Comparison of ENCODE assay signal across 16 cellular contexts in the genomic region with DNA sequence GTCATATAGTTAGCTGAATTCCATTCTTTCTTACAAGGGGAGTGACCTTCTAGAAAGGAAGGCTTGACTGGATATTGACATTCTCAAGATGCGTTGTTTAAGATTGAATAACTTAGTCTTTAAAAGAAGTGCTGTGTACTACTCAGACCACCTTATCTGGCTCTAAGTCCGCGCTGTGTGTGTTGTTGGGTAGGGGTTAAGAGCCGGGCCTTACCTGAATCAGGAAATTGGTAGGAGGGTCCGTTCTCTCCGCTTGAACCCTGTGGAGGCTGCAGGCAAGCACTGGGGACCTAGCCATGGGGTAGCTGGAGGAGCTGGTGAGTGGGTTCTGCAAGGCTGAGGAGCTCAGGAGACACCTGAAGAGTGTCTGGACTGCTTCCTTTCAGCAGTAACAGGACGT. TPM values are rescaled to one million over a fixed set of nuclear protein-coding genes. Genes with fewer than 3 reads are reported as not detected.
DNase-seq lines count a peak whose midpoint lies in the region; ATAC-seq and TF ChIP-seq lines count a peak whose summit lies in the region.
"Had no signal": no experiment of that assay in that cellular context is flagged by ENCODE, and none has a peak within 500 bp of the region (broad histone marks: within the 10 kb centered on the region; RNA-seq: fewer than 3 reads in every experiment).

No MANE protein-coding gene starts in this region.

- DNase-seq in activated naive CD4-positive, alpha-beta T cell treated with anti-CD3 and anti-CD28 coated beads, Interleukin-2, amount 10 ng/mL, durations not matched to agents 7 days and 5 days, result no peak
- no peak for DNase-seq in activated naive CD4-positive, alpha-beta T cell treated with Interleukin-2 at 50 U/mL for 16 hours
- no peak for DNase-seq in CD4-positive, alpha-beta memory T cell
- DNase-seq in T-cell (no peak), HFFc6 (no peak), NAMALWA (ENCODE audit: low spot score) (no peak)
- DNase-seq: ACHN; CD4-positive, CD25-positive, alpha-beta regulatory T cell; DMS79; GOT3; H9 had no signal

- POLR2A ChIA-PET in CD4-positive, alpha-beta memory T cell (lab: Charles Lee; ENCODE audit: partially characterized antibody), result interaction anchor here (2.2 to 8.4 kb wide), 2 partner anchors 12 to 14 kb away, joined by 9 to 85 read pairs; partner anchors contain the start of gene SCML4
- POLR2A ChIA-PET in T-cell (lab: Charles Lee), result interaction anchor here in 1 of 2 donors (1.1 kb wide), 1 partner anchor 9 kb away, joined by 3 read pairs; the partner anchor contains the start of gene SCML4

- H3K27me3 ChIP-seq in CD4-positive, alpha-beta memory T cell (ENCODE audit: insufficient read depth, low read length), result no peaks in the 10 kb centered on the region
- H3K27me3 ChIP-seq in neutrophil, result no peaks in the 10 kb centered on the region
- H3K27me3 ChIP-seq: BLaER1 treated with 17β-estradiol and CSF1 and Interleukin-3, amounts not matched to agents 10 nM and 100 nM had no signal

- H3K27ac ChIP-seq in CD4-positive, alpha-beta memory T cell (ENCODE audit: low read depth, low read length), result no peak overlapping the region
- peak overlapping the region; percentile 75 for H3K27ac ChIP-seq in neutrophil
- H3K27ac ChIP-seq: BLaER1 treated with 17β-estradiol and CSF1 and Interleukin-3, amounts not matched to agents 10 nM and 100 nM had no signal

- no peaks in the 10 kb centered on the region for H3K9me3 Mint-ChIP-seq in activated naive CD4-positive, alpha-beta T cell treated with anti-CD3 and anti-CD28 coated beads, Interleukin-2, amount 10 ng/mL, durations not matched to agents 7 days and 5 days
- no peaks in the 10 kb centered on the region for H3K9me3 Mint-ChIP-seq in CD4-positive, alpha-beta memory T cell
- no peaks in the 10 kb centered on the region for H3K9me3 Mint-ChIP-seq in T-cell
- no peaks in the 10 kb centered on the region for H3K9me3 Mint-ChIP-seq in HFFc6
- H3K9me3 Mint-ChIP-seq: CD4-positive, CD25-positive, alpha-beta regulatory T cell; H9 had no signal

- H3K36me3 Mint-ChIP-seq in activated naive CD4-positive, alpha-beta T cell treated with anti-CD3 and anti-CD28 coated beads, Interleukin-2, amount 10 ng/mL, durations not matched to agents 7 days and 5 days, result peaks cover 1% of the 10 kb centered on the region
- H3K36me3 Mint-ChIP-seq in CD4-positive, alpha-beta memory T cell, result no peaks in the 10 kb centered on the region
- H3K36me3 Mint-ChIP-seq in T-cell (no peaks in the 10 kb centered on the region), HFFc6 (ENCODE audit: low read depth) (no peaks in the 10 kb centered on the region)
- H3K36me3 Mint-ChIP-seq: CD4-positive, CD25-positive, alpha-beta regulatory T cell had no signal

- peaks cover 4% of the 10 kb centered on the region for H3K27me3 Mint-ChIP-seq in activated naive CD4-positive, alpha-beta T cell treated with anti-CD3 and anti-CD28 coated beads, Interleukin-2, amount 10 ng/mL, durations not matched to agents 7 days and 5 days
- H3K27me3 Mint-ChIP-seq in CD4-positive, alpha-beta memory T cell, result no peaks in the 10 kb centered on the region
- H3K27me3 Mint-ChIP-seq in T-cell (no peaks in the 10 kb centered on the region), HFFc6 (ENCODE audit: insufficient read depth) (peaks cover 18% of the 10 kb centered on the region)

- H3K9me3 ChIP-seq in CD4-positive, alpha-beta memory T cell (ENCODE audit: control insufficient read depth in 1 of 2, low read length in 2 of 2), result no peaks in the 10 kb centered on the region
- no peaks in the 10 kb centered on the region for H3K9me3 ChIP-seq in neutrophil
- H3K9me3 ChIP-seq: BLaER1 treated with 17β-estradiol and CSF1 and Interleukin-3, amounts not matched to agents 10 nM and 100 nM had no signal

- peaks cover 25% of the 10 kb centered on the region for H3K4me1 Mint-ChIP-seq in activated naive CD4-positive, alpha-beta T cell treated with anti-CD3 and anti-CD28 coated beads, Interleukin-2, amount 10 ng/mL, durations not matched to agents 7 days and 5 days
- peaks cover 11 to 42% (median 27%) of the 10 kb centered on the region in 4 donors for H3K4me1 Mint-ChIP-seq in CD4-positive, alpha-beta memory T cell
- H3K4me1 Mint-ChIP-seq in T-cell, result peaks cover 18 to 29% (median 24%) of the 10 kb centered on the region in 3 donors
- no peaks in the 10 kb centered on the region for H3K4me1 Mint-ChIP-seq in HFFc6 (ENCODE audit: low read depth)

- intact Hi-C loops in CD4-positive, alpha-beta memory T cell (cut with micrococcal nuclease), result no loop called here

- no peak overlapping the region for H3K4me3 Mint-ChIP-seq in activated naive CD4-positive, alpha-beta T cell treated with anti-CD3 and anti-CD28 coated beads, Interleukin-2, amount 10 ng/mL, durations not matched to agents 7 days and 5 days
- peak overlapping the region in 7 of 8 donors; percentile 37 to 73 (median 57) for H3K4me3 Mint-ChIP-seq in CD4-positive, alpha-beta memory T cell
- peak overlapping the region in 1 of 3 donors; percentile 27 for H3K4me3 Mint-ChIP-seq in T-cell
- H3K4me3 Mint-ChIP-seq in HFFc6, result no peak overlapping the region
- H3K4me3 Mint-ChIP-seq: CD4-positive, CD25-positive, alpha-beta regulatory T cell; H9 had no signal

- CTCF ChIA-PET in activated naive CD4-positive, alpha-beta T cell treated with anti-CD3 and anti-CD28 coated beads, Interleukin-2, amount 10 ng/mL, durations not matched to agents 7 days and 5 days (lab: Charles Lee), result interaction anchor here (0.8 to 3.7 kb wide), 4 partner anchors 11 to 103 kb away, joined by 3 to 21 read pairs (median 3); no protein-coding TSS in a partner anchor
- CTCF ChIA-PET in CD4-positive, alpha-beta memory T cell (lab: Charles Lee; ENCODE audit: partially characterized antibody), result interaction anchor here (1.0 to 9.2 kb wide), 4 partner anchors 10 to 103 kb away, joined by 4 to 101 read pairs (median 14); partner anchors contain the start of gene SCML4
- CTCF ChIA-PET in T-cell (lab: Charles Lee), result interaction anchor here (0.6 to 1.0 kb wide), 4 partner anchors 15 to 1562 kb away, joined by 3 to 4 read pairs (median 3); no protein-coding TSS in a partner anchor

- H3K4me1 ChIP-seq in CD4-positive, alpha-beta memory T cell (ENCODE audit: insufficient read depth, low read length), result peaks cover 22% of the 10 kb centered on the region
- H3K4me1 ChIP-seq in neutrophil (ENCODE audit: control insufficient read depth in 1 of 2, insufficient read depth in 1 of 2, low read depth in 1 of 2, low read length in 1 of 2), result peaks cover 42 to 53% of the 10 kb centered on the region in 2 experiments
- H3K4me1 ChIP-seq: BLaER1 treated with 17β-estradiol and CSF1 and Interleukin-3, amounts not matched to agents 10 nM and 100 nM had no signal

- no peak for TF ChIP-seq CTCF in neutrophil (IDR thresholded peaks at IDR 0.05)
- no peak for TF ChIP-seq CTCF in HFFc6 (IDR thresholded peaks at IDR 0.05)

- no peaks in the 10 kb centered on the region for H3K36me3 ChIP-seq in CD4-positive, alpha-beta memory T cell (ENCODE audit: insufficient read depth, low read length)
- H3K36me3 ChIP-seq in neutrophil, result no peaks in the 10 kb centered on the region
- H3K36me3 ChIP-seq: BLaER1 treated with 17β-estradiol and CSF1 and Interleukin-3, amounts not matched to agents 10 nM and 100 nM had no signal

- H3K4me3 ChIP-seq in CD4-positive, alpha-beta memory T cell (ENCODE audit: low read length in 2 of 2), result no peak overlapping the region
- peak overlapping the region; percentile 3 to 17 for H3K4me3 ChIP-seq in neutrophil (ENCODE audit: low read depth in 1 of 2, low read length in 1 of 2)
- H3K4me3 ChIP-seq: BLaER1 treated with 17β-estradiol and CSF1 and Interleukin-3, amounts not matched to agents 10 nM and 100 nM; GM12878 had no signal

- H3K27ac Mint-ChIP-seq in activated naive CD4-positive, alpha-beta T cell treated with anti-CD3 and anti-CD28 coated beads, Interleukin-2, amount 10 ng/mL, durations not matched to agents 7 days and 5 days, result peak overlapping the region; percentile 43
- H3K27ac Mint-ChIP-seq in CD4-positive, alpha-beta memory T cell, result peak overlapping the region; percentile 1 to 82 (median 63)
- H3K27ac Mint-ChIP-seq in T-cell (peak overlapping the region; percentile 75 to 82), HFFc6 (no peak overlapping the region)
- H3K27ac Mint-ChIP-seq: H9 had no signal

- ATAC-seq in T-cell (replicated peaks in 1 of 4) (peak in 1 of 4 experiments; percentile 13), HG03378 (IDR thresholded peaks at IDR 0.05; ENCODE audit: unreplicated experiment) (no peak)
- ATAC-seq: GM12878 had no signal

RNA-seq across cellular contexts. Expression of gene SCML4, which starts 9.0 kb away (rescaled TPM):
- 10 to 100 TPM; 85.2 to 90.2 TPM for total RNA-seq in CD4-positive, alpha-beta memory T cell
- 100 to 1,000 TPM in 1 of 2 donors, 10 to 100 TPM in 1; 78.9 to 105 TPM for polyA plus RNA-seq in CD4-positive, alpha-beta memory T cell
- total RNA-seq in T-cell, result 100 to 1,000 TPM in 1 of 5 donors, 10 to 100 TPM in 4; 71.4 to 106 (median 82.3) TPM
- not detected for total RNA-seq in HFFc6 (2021; fragmentation: NEBNext Ultra II Directional; extraction: Animal tissue kit (Norgen Biotek cat#: 25700))
- total RNA-seq: A172, H9 had no signal

Comparison
In these comparisons a context has a peak if more than half of its experiments do, and no peak if none do; other contexts are left out.
1. H3K4me3 Mint-ChIP-seq: peak in CD4-positive, alpha-beta memory T cell (7 of 8); none in activated naive CD4-positive, alpha-beta T cell treated with anti-CD3 and anti-CD28 coated beads, Interleukin-2, amount 10 ng/mL, durations not matched to agents 7 days and 5 days (single experiment) and HFFc6 (single experiment).
2. H3K4me3 ChIP-seq: peak in neutrophil (2 of 2); none in CD4-positive, alpha-beta memory T cell (0 of 2).
3. RNA of gene SCML4, which starts 9.0 kb away (total RNA-seq): 85.2 to 90.2 TPM in CD4-positive, alpha-beta memory T cell and 71.4 to 106 TPM in T-cell; not detected in HFFc6; every median in the first group is over 10 times any median in the second.